1 cellular context compared by ENCODE assay signal in the genomic region with DNA sequence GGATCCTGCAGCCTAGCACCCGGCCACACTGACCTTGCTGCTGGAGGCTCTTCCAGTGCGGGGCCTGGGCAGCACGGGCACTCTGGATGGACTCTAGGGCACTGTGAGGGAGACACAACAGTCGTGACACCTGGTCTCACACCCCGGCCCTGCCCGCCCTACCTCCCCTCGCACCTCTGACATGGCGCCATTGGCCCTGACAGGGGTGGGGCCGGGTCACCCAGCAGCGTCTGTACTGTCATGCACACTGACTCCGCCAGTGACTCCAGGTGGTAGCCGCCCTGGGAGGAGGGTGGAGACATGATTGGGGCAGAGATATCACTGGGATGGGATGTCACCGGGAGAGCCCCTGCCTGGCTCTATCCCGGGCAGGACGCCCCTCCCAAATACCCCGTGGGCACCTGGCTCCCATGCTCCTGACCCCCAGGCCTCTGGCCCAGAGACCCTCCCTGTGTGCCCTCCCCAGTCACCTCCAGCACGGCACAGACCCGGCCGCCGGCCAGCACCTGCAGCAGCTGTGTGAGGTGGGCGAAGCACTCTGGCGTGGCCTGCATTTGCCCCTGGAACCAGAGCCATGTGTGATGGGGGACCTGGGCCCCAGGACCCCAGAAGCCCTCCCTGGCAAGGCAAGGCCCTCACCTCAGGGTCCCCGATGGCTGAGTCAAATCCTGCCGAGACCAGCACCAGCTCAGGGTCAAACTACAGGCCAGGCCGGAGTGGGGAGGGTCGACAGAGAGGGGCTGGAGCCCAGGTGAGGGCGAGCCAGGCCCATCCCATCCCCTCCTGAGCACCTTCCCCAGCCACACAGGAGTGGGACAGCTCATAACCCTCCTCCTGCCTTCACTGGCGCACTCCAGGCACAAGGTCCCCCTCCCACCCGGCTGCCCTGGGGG.
TF ChIP-seq lines count a peak whose summit lies in the region.

No MANE protein-coding gene starts in this region.

TF ChIP-seq in HEK293, 187 proteins besides CTCF, POLR2A, EP300 and RAD21 (continued from another document):
- TF ChIP-seq, protein P1, sequence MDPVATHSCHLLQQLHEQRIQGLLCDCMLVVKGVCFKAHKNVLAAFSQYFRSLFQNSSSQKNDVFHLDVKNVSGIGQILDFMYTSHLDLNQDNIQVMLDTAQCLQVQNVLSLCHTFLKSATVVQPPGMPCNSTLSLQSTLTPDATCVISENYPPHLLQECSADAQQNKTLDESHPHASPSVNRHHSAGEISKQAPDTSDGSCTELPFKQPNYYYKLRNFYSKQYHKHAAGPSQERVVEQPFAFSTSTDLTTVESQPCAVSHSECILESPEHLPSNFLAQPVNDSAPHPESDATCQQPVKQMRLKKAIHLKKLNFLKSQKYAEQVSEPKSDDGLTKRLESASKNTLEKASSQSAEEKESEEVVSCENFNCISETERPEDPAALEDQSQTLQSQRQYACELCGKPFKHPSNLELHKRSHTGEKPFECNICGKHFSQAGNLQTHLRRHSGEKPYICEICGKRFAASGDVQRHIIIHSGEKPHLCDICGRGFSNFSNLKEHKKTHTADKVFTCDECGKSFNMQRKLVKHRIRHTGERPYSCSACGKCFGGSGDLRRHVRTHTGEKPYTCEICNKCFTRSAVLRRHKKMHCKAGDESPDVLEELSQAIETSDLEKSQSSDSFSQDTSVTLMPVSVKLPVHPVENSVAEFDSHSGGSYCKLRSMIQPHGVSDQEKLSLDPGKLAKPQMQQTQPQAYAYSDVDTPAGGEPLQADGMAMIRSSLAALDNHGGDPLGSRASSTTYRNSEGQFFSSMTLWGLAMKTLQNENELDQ (tag by site-specific recombination; IDR thresholded peaks at IDR 0.05; ENCODE audit: low read depth) = no peak
- no peak for TF ChIP-seq KLF7 (tag by site-specific recombination; IDR thresholded peaks at IDR 0.05; ENCODE audit: borderline replicate concordance)
- TF ChIP-seq ZNF645 (tag by site-specific recombination; IDR thresholded peaks at IDR 0.05) = no peak
- no peak for TF ChIP-seq TCF7L2 (IDR thresholded peaks at IDR 0.05; ENCODE audit: borderline replicate concordance, low read depth, low read length)
- no peak for TF ChIP-seq ZNF266 (tag by site-specific recombination; IDR thresholded peaks at IDR 0.05; ENCODE audit: low read depth)
- no peak for TF ChIP-seq ZNF785 (tag by site-specific recombination; IDR thresholded peaks at IDR 0.05)
- TF ChIP-seq, protein P2, sequence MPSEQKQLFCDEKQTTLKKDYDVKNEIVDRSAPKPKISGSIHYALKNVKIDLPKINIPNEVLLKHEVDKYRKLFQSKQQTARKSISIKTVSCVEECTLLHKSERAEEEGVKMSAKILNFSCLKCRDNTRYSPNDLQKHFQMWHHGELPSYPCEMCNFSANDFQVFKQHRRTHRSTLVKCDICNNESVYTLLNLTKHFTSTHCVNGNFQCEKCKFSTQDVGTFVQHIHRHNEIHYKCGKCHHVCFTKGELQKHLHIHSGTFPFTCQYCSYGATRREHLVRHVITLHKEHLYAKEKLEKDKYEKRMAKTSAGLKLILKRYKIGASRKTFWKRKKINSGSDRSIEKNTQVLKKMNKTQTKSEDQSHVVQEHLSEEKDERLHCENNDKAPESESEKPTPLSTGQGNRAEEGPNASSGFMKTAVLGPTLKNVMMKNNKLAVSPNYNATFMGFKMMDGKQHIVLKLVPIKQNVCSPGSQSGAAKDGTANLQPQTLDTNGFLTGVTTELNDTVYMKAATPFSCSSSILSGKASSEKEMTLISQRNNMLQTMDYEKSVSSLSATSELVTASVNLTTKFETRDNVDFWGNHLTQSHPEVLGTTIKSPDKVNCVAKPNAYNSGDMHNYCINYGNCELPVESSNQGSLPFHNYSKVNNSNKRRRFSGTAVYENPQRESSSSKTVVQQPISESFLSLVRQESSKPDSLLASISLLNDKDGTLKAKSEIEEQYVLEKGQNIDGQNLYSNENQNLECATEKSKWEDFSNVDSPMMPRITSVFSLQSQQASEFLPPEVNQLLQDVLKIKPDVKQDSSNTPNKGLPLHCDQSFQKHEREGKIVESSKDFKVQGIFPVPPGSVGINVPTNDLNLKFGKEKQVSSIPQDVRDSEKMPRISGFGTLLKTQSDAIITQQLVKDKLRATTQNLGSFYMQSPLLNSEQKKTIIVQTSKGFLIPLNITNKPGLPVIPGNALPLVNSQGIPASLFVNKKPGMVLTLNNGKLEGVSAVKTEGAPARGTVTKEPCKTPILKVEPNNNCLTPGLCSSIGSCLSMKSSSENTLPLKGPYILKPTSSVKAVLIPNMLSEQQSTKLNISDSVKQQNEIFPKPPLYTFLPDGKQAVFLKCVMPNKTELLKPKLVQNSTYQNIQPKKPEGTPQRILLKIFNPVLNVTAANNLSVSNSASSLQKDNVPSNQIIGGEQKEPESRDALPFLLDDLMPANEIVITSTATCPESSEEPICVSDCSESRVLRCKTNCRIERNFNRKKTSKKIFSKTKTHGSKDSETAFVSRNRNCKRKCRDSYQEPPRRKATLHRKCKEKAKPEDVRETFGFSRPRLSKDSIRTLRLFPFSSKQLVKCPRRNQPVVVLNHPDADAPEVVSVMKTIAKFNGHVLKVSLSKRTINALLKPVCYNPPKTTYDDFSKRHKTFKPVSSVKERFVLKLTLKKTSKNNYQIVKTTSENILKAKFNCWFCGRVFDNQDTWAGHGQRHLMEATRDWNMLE (tag by site-specific recombination; conservative IDR thresholded peaks at IDR 0.05; ENCODE audit: low read depth) = no peak
- no peak for TF ChIP-seq TRIM28 (IDR thresholded peaks at IDR 0.05; ENCODE audit: borderline replicate concordance, low read length)
- TF ChIP-seq KLF9 (tag by site-specific recombination; IDR thresholded peaks at IDR 0.05; ENCODE audit: low read depth) = no peak
- TF ChIP-seq ZNF121 (tag by site-specific recombination; IDR thresholded peaks at IDR 0.05) = no peak
- TF ChIP-seq ZNF664 (tag by site-specific recombination; IDR thresholded peaks at IDR 0.05) = no peak
- TF ChIP-seq ZNF157 (tag by site-specific recombination; IDR thresholded peaks at IDR 0.05) = no peak
- peak; percentile 94 for TF ChIP-seq KLF1 (tag by site-specific recombination; IDR thresholded peaks at IDR 0.05)
- TF ChIP-seq ZNF626 (tag by site-specific recombination; IDR thresholded peaks at IDR 0.05) = no peak
- no peak for TF ChIP-seq HOXC10 (CRISPR knock-in tag; IDR thresholded peaks at IDR 0.05)
